28 cellular contexts compared by ENCODE assay signal in the genomic region with DNA sequence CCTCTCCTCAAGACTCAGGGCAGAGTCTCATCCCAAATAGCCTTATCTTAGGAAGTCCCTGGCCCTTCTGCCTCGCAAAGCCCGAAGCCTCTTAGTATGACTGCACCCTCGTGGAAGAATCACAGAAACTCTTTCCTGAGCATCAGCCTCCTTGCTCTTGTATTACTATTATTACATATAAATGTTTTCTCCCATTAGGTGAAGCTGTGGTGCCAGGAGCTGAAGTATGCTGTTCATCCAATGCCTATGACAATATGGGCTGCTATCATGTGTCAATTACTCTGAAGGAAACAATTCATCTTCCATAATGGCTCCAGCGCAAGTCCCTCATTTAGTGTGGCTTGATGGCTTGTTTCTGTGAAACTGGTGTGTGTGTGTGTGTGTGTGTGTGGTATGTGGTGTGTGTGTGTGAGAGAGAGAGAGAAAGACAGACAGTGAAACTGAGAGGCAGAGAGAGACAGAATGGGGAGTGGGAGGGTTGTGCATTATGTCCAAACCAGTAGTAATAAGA.
"Had no signal": no experiment of that assay in that cellular context is flagged by ENCODE, and none has a peak within 500 bp of the region (broad histone marks: within the 10 kb centered on the region; RNA-seq: fewer than 3 reads in every experiment).

No MANE protein-coding gene starts in this region.

- H3K27ac ChIP-seq: esophagus squamous epithelium, heart right ventricle, left lung, prostate gland, right atrium auricular region, suprapubic skin, transverse colon, upper lobe of right lung, vagina had no signal

- FAIRE-seq: endometrium, islet of Langerhans had no signal

- H3K4me2 ChIP-seq: smooth muscle cell had no signal

- H3K4me1 ChIP-seq: prostate gland had no signal

- DNase-seq: effector memory CD4-positive, alpha-beta T cell; erythroblast; esophagus squamous epithelium; foreskin melanocyte; glutamatergic neuron; heart right ventricle; hippocampal formation; left cardiac atrium; left lung; mesenchymal stem cell; mucosa of descending colon; naive B cell; nucleus accumbens; stimulated activated CD4-positive, alpha-beta T cell treated with anti-CD3 and anti-CD28 coated beads, Interleukin-12 subunit alpha, Interleukin-12 subunit beta, amount 100 ng/mL, for 4 hours; stimulated activated CD4-positive, alpha-beta T cell treated with anti-CD3 and anti-CD28 coated beads, Interleukin-1b, Interleukin-23, amount 100 ng/mL, for 48 hours; stimulated activated CD4-positive, alpha-beta T cell treated with anti-CD3 and anti-CD28 coated beads, Interleukin-4, amount 100 ng/mL, for 1 hour; stimulated activated CD8-positive, alpha-beta memory T cell treated with anti-CD3 and anti-CD28 coated beads, Interleukin-4, amount 100 ng/mL, for 48 hours; stimulated activated naive CD4-positive, alpha-beta T cell; stimulated activated naive CD8-positive, alpha-beta T cell treated with anti-CD3 and anti-CD28 coated beads, Interleukin-15, amount 100 ng/mL, for 72 hours; transverse colon; upper lobe of right lung had no signal

- H3K4me3 ChIP-seq: esophagus squamous epithelium, heart right ventricle, left lung, mucosa of descending colon, prostate gland, right atrium auricular region, smooth muscle cell, suprapubic skin, transverse colon, upper lobe of right lung, vagina had no signal

- H3K27me3 ChIP-seq: esophagus squamous epithelium, heart right ventricle, left lung, right atrium auricular region, suprapubic skin, transverse colon, upper lobe of right lung, vagina had no signal

- H3K9me3 ChIP-seq: esophagus squamous epithelium, heart right ventricle, left lung, mucosa of descending colon, prostate gland, right atrium auricular region, suprapubic skin, transverse colon, upper lobe of right lung, vagina had no signal

- H3K36me3 ChIP-seq: esophagus squamous epithelium, heart right ventricle, left lung, prostate gland, right atrium auricular region, suprapubic skin, transverse colon, upper lobe of right lung, vagina had no signal
